In genomic region chr7:22110227-22110839, GRCh38 we compare ENCODE assay signal across 8 cellular contexts.
DNase-seq lines count a peak whose midpoint lies in the region; ATAC-seq and TF ChIP-seq lines count a peak whose summit lies in the region.

No MANE protein-coding gene starts in this region.

- no peaks in the 10 kb centered on the region for H3K9me3 Mint-ChIP-seq in activated T-helper 1 cell treated with anti-CD3 and anti-CD28 coated beads, Interleukin-12 subunit alpha, Interleukin-12 subunit beta, Interleukin-2, Interleukin-4 antibody, amounts not matched to agents 30 ng/mL and 10 ng/mL and 1 ng/mL, durations not matched to agents 14 hours and 24 hours and 36 hours

- H3K14ac ChIP-seq in neuronal stem cell (ENCODE audit: low read length), result no peak overlapping the region

- H3K36me3 Mint-ChIP-seq in activated T-helper 1 cell treated with anti-CD3 and anti-CD28 coated beads, Interleukin-12 subunit alpha, Interleukin-12 subunit beta, Interleukin-2, Interleukin-4 antibody, amounts not matched to agents 30 ng/mL and 10 ng/mL and 1 ng/mL, durations not matched to agents 14 hours and 24 hours and 36 hours (ENCODE audit: low read depth), result no peaks in the 10 kb centered on the region

- TF ChIP-seq CTCF in fibroblast of pulmonary artery (IDR thresholded peaks at IDR 0.05; ENCODE audit: low read length, missing control alignments), result peak; percentile 89

- H2AK5ac ChIP-seq in neuronal stem cell (ENCODE audit: low read depth, low read length), result no peak overlapping the region

- no peak overlapping the region for H3K4me2 ChIP-seq in neuronal stem cell (ENCODE audit: insufficient read depth, low read length, poor library complexity, severe bottlenecking)

- no peak overlapping the region for H3K4me3 Mint-ChIP-seq in activated T-helper 1 cell treated with anti-CD3 and anti-CD28 coated beads, Interleukin-12 subunit alpha, Interleukin-12 subunit beta, Interleukin-2, Interleukin-4 antibody, amounts not matched to agents 30 ng/mL and 10 ng/mL and 1 ng/mL, durations not matched to agents 14 hours and 24 hours and 36 hours

- no peak overlapping the region for H3K9ac ChIP-seq in neuronal stem cell (ENCODE audit: low read depth, low read length, poor library complexity)

- no peak overlapping the region for H2BK5ac ChIP-seq in neuronal stem cell (ENCODE audit: low read length)

- no peak overlapping the region for H2BK15ac ChIP-seq in neuronal stem cell (ENCODE audit: low read length)

- WGBS in neuronal stem cell (ENCODE audit: extremely low coverage in 2 of 2, insufficient read length in 2 of 2, insufficient replicate concordance in 1 of 2), 2 donors, result no CpG with 5 or more reads among the region's 6 CpGs

- H3K4me1 ChIP-seq in neuronal stem cell (ENCODE audit: control insufficient read depth in 2 of 2, insufficient read depth in 1 of 2, low read depth in 1 of 2, low read length in 2 of 2), result peaks cover 6 to 8% of the 10 kb centered on the region in 2 donors

- intact Hi-C loops in activated T-helper 1 cell treated with anti-CD3 and anti-CD28 coated beads, Interleukin-12 subunit alpha, Interleukin-12 subunit beta, Interleukin-2, Interleukin-4 antibody, amounts not matched to agents 30 ng/mL and 10 ng/mL and 1 ng/mL, durations not matched to agents 14 hours and 24 hours and 36 hours (cut with micrococcal nuclease), result loop anchor here (1.0 to 10.0 kb wide), 5 partner anchors 72 to 707 kb away; partner anchors contain the start of gene STEAP1B

- H2BK12ac ChIP-seq in neuronal stem cell (ENCODE audit: low read length), result no peak overlapping the region

- DNase-seq in D341Med (ENCODE audit: low spot score) (peak; percentile 74), LoVo (ENCODE audit: low spot score) (peak; percentile 65), RPMI8226 (peak; percentile 83), fibroblast of pulmonary artery (ENCODE audit: low read depth) (peak; percentile 92), neuronal stem cell (ENCODE audit: low spot score) (peak; percentile 81)
- peak; percentile 55 for DNase-seq in activated T-helper 1 cell treated with anti-CD3 and anti-CD28 coated beads, Interleukin-12 subunit alpha, Interleukin-12 subunit beta, Interleukin-2, Interleukin-4 antibody, amounts not matched to agents 30 ng/mL and 10 ng/mL and 1 ng/mL, durations not matched to agents 14 hours and 24 hours and 36 hours (ENCODE audit: low spot score)

- ATAC-seq in GM21528 (IDR thresholded peaks at IDR 0.05; ENCODE audit: low FRiP score, unreplicated experiment), result peak; percentile 77

- no peaks in the 10 kb centered on the region for H3K79me1 ChIP-seq in neuronal stem cell (ENCODE audit: low read depth, low read length)

- no peak overlapping the region for H3K18ac ChIP-seq in neuronal stem cell (ENCODE audit: low read length)

- H3K4me3 ChIP-seq in fibroblast of pulmonary artery (replicated peaks; ENCODE audit: low read depth, low read length), result no peak overlapping the region
- H3K4me3 ChIP-seq in neuronal stem cell (ENCODE audit: low read length in 2 of 2), result no peak overlapping the region

- peaks cover 5% of the 10 kb centered on the region for H3K4me1 Mint-ChIP-seq in activated T-helper 1 cell treated with anti-CD3 and anti-CD28 coated beads, Interleukin-12 subunit alpha, Interleukin-12 subunit beta, Interleukin-2, Interleukin-4 antibody, amounts not matched to agents 30 ng/mL and 10 ng/mL and 1 ng/mL, durations not matched to agents 14 hours and 24 hours and 36 hours (ENCODE audit: low read depth)

- no peaks in the 10 kb centered on the region for H3K27me3 ChIP-seq in neuronal stem cell (ENCODE audit: control insufficient read depth in 3 of 3, insufficient read depth in 3 of 3, low read depth in 1 of 3, low read length in 3 of 3)

- H3K9me3 ChIP-seq in neuronal stem cell (replicated peaks in 1 of 2; ENCODE audit: control insufficient read depth in 2 of 2, insufficient read depth in 1 of 2, low read depth in 1 of 2, low read length in 2 of 2), result no peaks in the 10 kb centered on the region

- H3K27ac ChIP-seq in neuronal stem cell (replicated peaks; ENCODE audit: low read length) (no peak overlapping the region), temporal lobe (ENCODE audit: low read depth, low read length) (peak overlapping the region; percentile 100)

- H2AFZ ChIP-seq in neuronal stem cell (ENCODE audit: low read length), result no peak overlapping the region

- H4K91ac ChIP-seq in neuronal stem cell (ENCODE audit: low read depth, low read length, poor library complexity), result no peak overlapping the region

- H2BK120ac ChIP-seq in neuronal stem cell (ENCODE audit: low read depth, low read length), result no peak overlapping the region

- no peak overlapping the region for H3K23ac ChIP-seq in neuronal stem cell (ENCODE audit: low read depth, low read length, poor library complexity)

- no peak overlapping the region for H4K8ac ChIP-seq in neuronal stem cell (ENCODE audit: low read depth, low read length)

- no peaks in the 10 kb centered on the region for H3K27me3 Mint-ChIP-seq in activated T-helper 1 cell treated with anti-CD3 and anti-CD28 coated beads, Interleukin-12 subunit alpha, Interleukin-12 subunit beta, Interleukin-2, Interleukin-4 antibody, amounts not matched to agents 30 ng/mL and 10 ng/mL and 1 ng/mL, durations not matched to agents 14 hours and 24 hours and 36 hours (ENCODE audit: insufficient read depth)

- H3K36me3 ChIP-seq in neuronal stem cell (replicated peaks in 1 of 2; ENCODE audit: control insufficient read depth in 2 of 2, insufficient read depth in 2 of 2, low read length in 2 of 2), result no peaks in the 10 kb centered on the region

- no peak overlapping the region for H3K4ac ChIP-seq in neuronal stem cell (ENCODE audit: low read length)

- H3K27ac Mint-ChIP-seq in activated T-helper 1 cell treated with anti-CD3 and anti-CD28 coated beads, Interleukin-12 subunit alpha, Interleukin-12 subunit beta, Interleukin-2, Interleukin-4 antibody, amounts not matched to agents 30 ng/mL and 10 ng/mL and 1 ng/mL, durations not matched to agents 14 hours and 24 hours and 36 hours, result no peak overlapping the region
